Comparison of ENCODE assay signal across 6 cellular contexts in genomic region chr7:132581431-132581830, GRCh38. TPM values are rescaled to one million over a fixed set of nuclear protein-coding genes. Genes with fewer than 3 reads are reported as not detected.
"Had no signal": no experiment of that assay in that cellular context is flagged by ENCODE, and none has a peak within 500 bp of the region (broad histone marks: within the 10 kb centered on the region; RNA-seq: fewer than 3 reads in every experiment).

No MANE protein-coding gene starts in this region.

- H3K27ac ChIP-seq: KMS-11, RWPE1, SJCRH30 had no signal

- H3K36me3 ChIP-seq: SJCRH30 had no signal

- H3K9me3 ChIP-seq: SJCRH30 had no signal

- H3K9ac ChIP-seq: KMS-11 had no signal

- DNase-seq: NCI-H1436 treated with DMSO at 0.1 percent for 48 hours had no signal

- H3K4me1 ChIP-seq: SJCRH30 had no signal

- H3K27me3 ChIP-seq: SJCRH30 had no signal

- H3K4me3 ChIP-seq: SJCRH30 had no signal

RNA-seq across cellular contexts. Expression of gene PLXNA4, which starts 5.2 kb away (rescaled TPM):
- total RNA-seq: HT-29, OCI-LY7 had no signal
